In the genomic region with DNA sequence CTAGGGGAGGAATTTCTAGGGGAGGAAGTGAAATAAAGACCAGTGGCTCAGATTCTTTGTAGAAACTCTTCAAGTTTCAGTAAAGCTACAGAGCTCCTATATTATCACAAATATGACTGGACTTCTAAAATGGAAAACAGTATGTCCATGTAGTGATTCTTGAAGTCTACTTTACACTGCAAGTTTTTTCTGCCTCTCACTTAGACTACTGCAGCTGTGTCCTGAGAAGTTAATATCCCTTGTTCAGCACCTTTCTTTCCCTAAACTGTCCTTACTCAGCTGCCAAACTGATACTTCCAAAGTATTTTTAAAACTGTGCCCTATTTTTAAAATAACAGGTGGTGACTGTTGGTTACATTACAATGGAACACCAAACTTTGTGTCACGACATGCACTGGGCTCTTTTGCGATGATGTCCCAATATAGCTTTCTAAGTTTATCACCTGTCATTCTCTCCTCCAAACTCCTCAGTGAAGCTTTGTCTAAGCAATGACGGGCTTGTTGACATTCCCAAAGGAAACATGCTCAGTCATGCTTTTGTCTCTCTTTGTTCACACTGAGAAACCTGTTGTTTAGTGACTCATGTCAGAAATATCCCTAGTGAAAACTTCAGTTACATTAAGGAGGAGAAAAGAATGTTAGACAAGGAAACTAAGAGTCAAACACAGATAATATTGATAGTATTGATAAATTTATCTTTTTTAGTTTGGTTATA, we compare ENCODE assay signal across 1 cellular context.
TF ChIP-seq lines count a peak whose summit lies in the region.

No MANE protein-coding gene starts in this region.

TF ChIP-seq in HepG2, 621 proteins besides CTCF, POLR2A, EP300 and RAD21 (continued from another document):
- 0 out of 2 replicates have a peak, but pooled peaks have one; percentile 7 for TF ChIP-seq CREB1 (IDR thresholded peaks at IDR 0.05)
- TF ChIP-seq CREB1 (CRISPR knock-in tag; IDR thresholded peaks at IDR 0.05) = no peak
- no peak for TF ChIP-seq FOXA1 (IDR thresholded peaks at IDR 0.05)
- TF ChIP-seq FOXA1 (CRISPR knock-in tag; IDR thresholded peaks at IDR 0.05) = peak; percentile 48; the same call in 1 of the 2 replicates
- TF ChIP-seq SOX13 (IDR thresholded peaks at IDR 0.05) = no peak
- peak in 1 of 2 experiments; percentile 54; a peak in 1 of 4 replicates for TF ChIP-seq SOX13 (CRISPR knock-in tag; conservative IDR thresholded peaks at IDR 0.05 in 1 of 2, IDR thresholded peaks at IDR 0.05 in 1 of 2)
- peak; percentile 64 for TF ChIP-seq MAFF (IDR thresholded peaks at IDR 0.05; ENCODE audit: low read depth, low read length)
- TF ChIP-seq TEAD3 (CRISPR knock-in tag; optimal IDR thresholded peaks at IDR 0.05; ENCODE audit: borderline replicate concordance) = peak; percentile 26
- TF ChIP-seq MAFK (conservative IDR thresholded peaks at IDR 0.05 in 1 of 2, IDR thresholded peaks at IDR 0.05 in 1 of 2; ENCODE audit: low read length in 2 of 2) = peak; percentile 39 to 78
- TF ChIP-seq KLF13 (CRISPR knock-in tag; IDR thresholded peaks at IDR 0.05) = no peak
- peak; percentile 72 for TF ChIP-seq FOSL2 (CRISPR knock-in tag; IDR thresholded peaks at IDR 0.05)
- TF ChIP-seq ZFP90 (CRISPR knock-in tag; IDR thresholded peaks at IDR 0.05; ENCODE audit: borderline replicate concordance) = no peak
- TF ChIP-seq SOX5 (CRISPR knock-in tag; IDR thresholded peaks at IDR 0.05; ENCODE audit: borderline replicate concordance) = peak; percentile 47; the same call in 1 of the 2 replicates
- TF ChIP-seq CENPX (CRISPR knock-in tag; IDR thresholded peaks at IDR 0.05) = no peak
- TF ChIP-seq PRDM10 (CRISPR knock-in tag; IDR thresholded peaks at IDR 0.05; ENCODE audit: low read depth) = no peak
- TF ChIP-seq MNT (IDR thresholded peaks at IDR 0.05) = no peak
- TF ChIP-seq FOXA3 (CRISPR knock-in tag; IDR thresholded peaks at IDR 0.05) = peak; percentile 57; the same call in 1 of the 2 replicates
- TF ChIP-seq SP140L (CRISPR knock-in tag; IDR thresholded peaks at IDR 0.05; ENCODE audit: borderline replicate concordance) = no peak
- peak; percentile 55; the same call in 1 of the 2 replicates for TF ChIP-seq NFE2 (CRISPR knock-in tag; IDR thresholded peaks at IDR 0.05)
